Comparison of ENCODE assay signal across 9 cellular contexts in the genomic region with DNA sequence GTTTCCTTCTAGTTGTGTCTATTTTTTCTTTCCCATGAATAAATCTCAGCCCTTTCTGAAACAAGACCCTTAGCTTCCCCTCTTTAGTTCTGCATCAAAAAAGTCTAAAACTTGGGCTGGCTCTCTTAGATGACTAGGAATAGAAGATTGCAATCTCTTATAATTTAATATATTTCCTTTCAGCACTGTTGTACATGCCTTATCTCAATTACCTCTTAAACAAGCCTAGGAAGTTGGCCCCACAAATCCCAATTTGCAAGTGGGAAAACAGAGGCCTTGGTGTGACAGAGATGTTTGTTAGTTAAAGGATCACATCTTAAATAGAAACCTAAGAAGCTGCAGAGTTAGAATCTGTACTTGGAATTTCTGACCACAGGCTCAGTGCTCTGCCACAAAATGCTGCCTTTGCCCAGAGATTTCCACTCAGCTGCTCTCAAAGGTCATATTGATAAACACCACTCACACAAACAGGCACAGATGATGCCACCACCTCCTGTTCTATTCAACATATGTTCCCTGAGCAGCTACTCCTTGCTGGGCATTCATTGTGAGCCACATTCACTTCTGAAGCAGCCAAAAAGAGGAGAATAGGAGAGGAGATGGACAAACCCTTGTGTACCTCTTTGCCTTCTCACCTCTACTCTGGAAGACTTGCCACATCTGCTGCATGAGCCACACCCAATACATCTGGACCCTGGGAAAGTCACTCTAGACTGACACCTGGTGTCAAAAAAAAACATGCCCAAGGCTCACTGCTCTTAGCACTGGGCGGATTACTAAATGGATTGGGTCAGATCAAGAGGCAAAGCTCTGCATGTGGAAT. TPM values are rescaled to one million over a fixed set of nuclear protein-coding genes. Genes with fewer than 3 reads are reported as not detected.
DNase-seq lines count a peak whose midpoint lies in the region; ATAC-seq and TF ChIP-seq lines count a peak whose summit lies in the region.
"Had no signal": no experiment of that assay in that cellular context is flagged by ENCODE, and none has a peak within 500 bp of the region (broad histone marks: within the 10 kb centered on the region; RNA-seq: fewer than 3 reads in every experiment).

No MANE protein-coding gene starts in this region.

- no peaks in the 10 kb centered on the region for H3K27me3 ChIP-seq in CD4-positive, alpha-beta memory T cell (ENCODE audit: insufficient read depth, low read length)
- no peaks in the 10 kb centered on the region for H3K27me3 ChIP-seq in psoas muscle (ENCODE audit: insufficient read depth in 3 of 3, low read length in 2 of 3)
- H3K27me3 ChIP-seq in suprapubic skin: peaks cover 19% of the 10 kb centered on the region

- POLR2A ChIA-PET in CD4-positive, alpha-beta memory T cell (lab: Charles Lee; ENCODE audit: partially characterized antibody): no interaction called here

- no peak for TF ChIP-seq EP300 in suprapubic skin (IDR thresholded peaks at IDR 0.05)

- no peak overlapping the region for H3K4me3 Mint-ChIP-seq in CD4-positive, alpha-beta memory T cell
- H3K4me3 Mint-ChIP-seq in chondrocyte (ENCODE audit: unreplicated experiment): no peak overlapping the region

- ATAC-seq in GM19324 (IDR thresholded peaks at IDR 0.05; ENCODE audit: low FRiP score, unreplicated experiment): peak; percentile 44
- ATAC-seq in psoas muscle: peak in 3 of 4 donors; percentile 33 to 49 (median 48)
- no peak for ATAC-seq in HG03439 (IDR thresholded peaks at IDR 0.05; ENCODE audit: unreplicated experiment)

- peaks cover 0 to 6% (median 2%) of the 10 kb centered on the region in 4 donors for H3K4me1 Mint-ChIP-seq in CD4-positive, alpha-beta memory T cell
- no peaks in the 10 kb centered on the region for H3K4me1 Mint-ChIP-seq in chondrocyte (ENCODE audit: low read depth)

- H3K4me1 ChIP-seq in CD4-positive, alpha-beta memory T cell (ENCODE audit: insufficient read depth, low read length): no peaks in the 10 kb centered on the region
- H3K4me1 ChIP-seq in psoas muscle (no peaks in the 10 kb centered on the region), suprapubic skin (no peaks in the 10 kb centered on the region)

- intact Hi-C loops in CD4-positive, alpha-beta memory T cell (cut with micrococcal nuclease): loop anchor here (1.0 kb wide), 1 partner anchor 140 kb away; no protein-coding TSS in a partner anchor
- intact Hi-C loops in psoas muscle (cut with DNase I): no loop called here

- TF ChIP-seq POLR2A in suprapubic skin (IDR thresholded peaks at IDR 0.05): no peak

- TF ChIP-seq CTCF in chondrocyte (IDR thresholded peaks at IDR 0.05) (peak; percentile 72), psoas muscle (IDR thresholded peaks at IDR 0.05) (peak; percentile 24), suprapubic skin (IDR thresholded peaks at IDR 0.05) (peak in 1 of 2 donors; percentile 15)

- H3K4me3 ChIP-seq in CD4-positive, alpha-beta memory T cell (ENCODE audit: low read length in 2 of 2): no peak overlapping the region
- no peak overlapping the region for H3K4me3 ChIP-seq in psoas muscle
- H3K4me3 ChIP-seq in suprapubic skin: no peak overlapping the region

- CTCF ChIA-PET in CD4-positive, alpha-beta memory T cell (lab: Charles Lee; ENCODE audit: partially characterized antibody): interaction anchor here (0.9 to 2.4 kb wide), 8 partner anchors 9 to 611 kb away, joined by 3 to 8 read pairs (median 4); no protein-coding TSS in a partner anchor

- no peak overlapping the region for H3K27ac ChIP-seq in CD4-positive, alpha-beta memory T cell (ENCODE audit: low read depth, low read length)
- H3K27ac ChIP-seq in psoas muscle (no peak overlapping the region), suprapubic skin (no peak overlapping the region)
- H3K27ac ChIP-seq: epithelial cell of prostate had no signal

- no peaks in the 10 kb centered on the region for H3K9me3 ChIP-seq in CD4-positive, alpha-beta memory T cell (ENCODE audit: control insufficient read depth in 1 of 2, low read length in 2 of 2)
- H3K9me3 ChIP-seq in psoas muscle (no peaks in the 10 kb centered on the region), suprapubic skin (no peaks in the 10 kb centered on the region)

- peaks cover 0 to 7% of the 10 kb centered on the region in 2 donors for H3K27me3 Mint-ChIP-seq in CD4-positive, alpha-beta memory T cell
- peaks cover 31% of the 10 kb centered on the region for H3K27me3 Mint-ChIP-seq in chondrocyte (ENCODE audit: low read depth)

- peak in 4 of 5 donors; percentile 2 to 15 (median 6) for DNase-seq in CD4-positive, alpha-beta memory T cell
- DNase-seq in NCI-H510A treated with DMSO at 0.1 percent for 48 hours (lab: John Stamatoyannopoulos, UW) (peak; percentile 69), chondrocyte (ENCODE audit: low spot score) (no peak), psoas muscle (no peak), NCI-H2107 (lab: John Stamatoyannopoulos, UW) (no peak), suprapubic skin (ENCODE audit: low spot score in 2 of 2) (no peak)

- WGBS in psoas muscle, 3 donors: 36 to 58% (median 53%) methylated on average over 1 of the region's 1 CpG
- WGBS in suprapubic skin: 60% methylated on average over 1 of the region's 1 CpG

- no peaks in the 10 kb centered on the region for H3K9me3 Mint-ChIP-seq in CD4-positive, alpha-beta memory T cell
- H3K9me3 Mint-ChIP-seq in chondrocyte (ENCODE audit: low read depth): no peaks in the 10 kb centered on the region

- H3K36me3 Mint-ChIP-seq in CD4-positive, alpha-beta memory T cell: no peaks in the 10 kb centered on the region
- H3K36me3 Mint-ChIP-seq in chondrocyte (ENCODE audit: low read depth): peaks cover 1% of the 10 kb centered on the region

- no peak overlapping the region for H3K27ac Mint-ChIP-seq in CD4-positive, alpha-beta memory T cell
- H3K27ac Mint-ChIP-seq in chondrocyte (ENCODE audit: unreplicated experiment): no peak overlapping the region

- no peaks in the 10 kb centered on the region for H3K36me3 ChIP-seq in CD4-positive, alpha-beta memory T cell (ENCODE audit: insufficient read depth, low read length)
- H3K36me3 ChIP-seq in psoas muscle (ENCODE audit: insufficient read depth in 1 of 2, low read depth in 1 of 2) (no peaks in the 10 kb centered on the region), suprapubic skin (no peaks in the 10 kb centered on the region)

RNA-seq across cellular contexts. Expression of gene CCDC182, which starts 5.5 kb away (rescaled TPM):
- total RNA-seq in CD4-positive, alpha-beta memory T cell: not detected
- polyA plus RNA-seq in CD4-positive, alpha-beta memory T cell: not detected
- not detected in 3 replicates for total RNA-seq in chondrocyte
- not detected for total RNA-seq in psoas muscle
- polyA plus RNA-seq in psoas muscle: not detected
- not detected for total RNA-seq in suprapubic skin

Comparison
In these comparisons a context has a peak if more than half of its experiments do, and no peak if none do; other contexts are left out.
1. DNase-seq: peak in CD4-positive, alpha-beta memory T cell (4 of 5) and NCI-H510A treated with DMSO at 0.1 percent for 48 hours (single experiment); none in chondrocyte (single experiment), psoas muscle (0 of 2), NCI-H2107 (single experiment) and suprapubic skin (0 of 2).